Comparison of ENCODE assay signal across 11 cellular contexts in the genomic region with DNA sequence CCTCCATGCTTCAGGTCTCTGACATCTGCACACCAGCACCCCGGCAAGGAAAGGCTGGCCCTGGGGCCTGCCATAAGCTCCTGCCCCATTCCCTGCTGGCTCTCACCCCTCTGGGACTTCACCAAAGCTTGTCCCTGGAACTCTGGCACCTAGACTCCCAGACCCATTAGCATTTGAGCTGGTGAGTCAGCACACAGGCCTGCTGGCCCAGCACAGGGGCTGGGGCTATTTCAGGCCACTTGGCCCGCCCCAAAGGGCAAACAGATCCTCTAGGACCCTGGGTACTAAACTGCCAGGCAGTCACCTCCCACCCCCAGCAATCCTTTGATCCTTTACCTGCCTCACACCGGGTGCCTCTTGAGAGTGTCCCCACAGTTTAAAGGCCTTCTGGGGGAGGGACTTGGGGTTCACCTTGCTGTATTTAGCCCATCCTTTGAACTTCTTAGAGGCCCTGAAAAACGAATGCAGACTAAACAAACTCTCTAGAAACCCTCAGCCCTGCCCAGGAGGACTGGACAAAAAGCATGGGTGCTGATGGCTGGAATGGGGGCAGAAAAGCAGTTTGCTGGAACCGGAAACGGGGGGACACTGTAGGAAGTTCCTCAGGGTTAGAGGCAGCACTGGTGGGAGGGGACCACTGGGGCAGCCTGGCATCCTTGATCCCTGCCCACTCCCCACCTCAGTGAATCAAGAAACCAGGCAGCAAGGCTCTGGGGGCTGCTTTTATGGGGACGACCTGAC. TPM values are rescaled to one million over a fixed set of nuclear protein-coding genes. Genes with fewer than 3 reads are reported as not detected.
DNase-seq lines count a peak whose midpoint lies in the region; ATAC-seq, FAIRE-seq and TF ChIP-seq lines count a peak whose summit lies in the region.
"Had no signal": no experiment of that assay in that cellular context is flagged by ENCODE, and none has a peak within 500 bp of the region (broad histone marks: within the 10 kb centered on the region; RNA-seq: fewer than 3 reads in every experiment).

No MANE protein-coding gene starts in this region.

- no peaks in the 10 kb centered on the region for H3K4me1 ChIP-seq in HEK293 (ENCODE audit: control insufficient read depth, insufficient read depth, low read length)
- peaks cover 6% of the 10 kb centered on the region; the same call in 1 of the 2 replicates for H3K4me1 ChIP-seq in GM12878 (ENCODE audit: control insufficient read depth, insufficient read depth, low read length)
- peaks cover 0 to 56% (median 49%) of the 10 kb centered on the region in 4 donors for H3K4me1 ChIP-seq in tibial artery

- TF ChIP-seq EP300 in GM12878 (IDR thresholded peaks at IDR 0.05; ENCODE audit: borderline replicate concordance in 1 of 2, control insufficient read depth in 1 of 2, low read depth in 2 of 2, low read length in 2 of 2), result no peak

- no peak for DNase-seq in GM12878 (ENCODE audit: low read depth, low spot score)
- DNase-seq in left colon, result peak in 1 of 2 donors; percentile 26
- peak; percentile 58 to 91 for DNase-seq in tibial artery
- no peak for DNase-seq in NCI-H187 treated with DMSO at 0.1 percent for 48 hours (lab: John Stamatoyannopoulos, UW)
- DNase-seq in ureter (ENCODE audit: low spot score), result no peak
- DNase-seq in central memory CD4-positive, alpha-beta T cell, result no peak
- DNase-seq: OCI-M1; stimulated activated naive CD8-positive, alpha-beta T cell treated with anti-CD3 and anti-CD28 coated beads, Interleukin-15, Interleukin-2, amounts not matched to agents 100 U/mL and 50 U/mL, for 24 hours had no signal

- ATAC-seq in GM12878, result no peak
- ATAC-seq in left colon, result peak; percentile 6
- no peak for ATAC-seq in HG02759 (IDR thresholded peaks at IDR 0.05; ENCODE audit: unreplicated experiment)
- ATAC-seq: stimulated activated naive CD8-positive, alpha-beta T cell treated with anti-CD3 and anti-CD28 coated beads, Interleukin-15, Interleukin-2, amounts not matched to agents 100 U/mL and 50 U/mL, for 24 hours had no signal

- H3K36me3 ChIP-seq in HEK293 (ENCODE audit: control insufficient read depth in 2 of 2, insufficient read depth in 1 of 2, low read length in 2 of 2) (peaks cover 10 to 50% of the 10 kb centered on the region in 2 experiments), GM12878 (ENCODE audit: control insufficient read depth in 2 of 2, insufficient read depth in 2 of 2, low read length in 1 of 2) (peaks cover 20 to 36% of the 10 kb centered on the region in 2 experiments; a peak in 3 of 4 replicates), tibial artery (peaks cover 9 to 42% (median 37%) of the 10 kb centered on the region in 3 donors)

- no TSS peak for BruUV-seq in GM12878 (replicated peaks; lab: Mats Ljungman, UMichigan)

- no peak overlapping the region for H2AFZ ChIP-seq in GM12878 (ENCODE audit: control insufficient read depth, low read depth, low read length)

- H3K79me2 ChIP-seq in GM12878 (ENCODE audit: control insufficient read depth, insufficient read depth, low read length), result no peaks in the 10 kb centered on the region

- 73% methylated on average over 7 of the region's 7 CpGs for WGBS in GM12878 (ENCODE audit: insufficient coverage, insufficient replicate concordance, low lambda C conversion rate, missing lambda C conversion rate)

- H3K27me3 ChIP-seq in GM12878 (replicated peaks in 1 of 2; ENCODE audit: control insufficient read depth in 2 of 2, insufficient read depth in 2 of 2, low read length in 1 of 2) (peaks cover 4 to 8% of the 10 kb centered on the region in 2 experiments), tibial artery (peaks cover 0 to 4% of the 10 kb centered on the region in 2 donors)

- no peak for TF ChIP-seq RAD21 in GM12878 (IDR thresholded peaks at IDR 0.05; ENCODE audit: insufficient read depth, low read depth, low read length)

- no peak overlapping the region for H3K4me2 ChIP-seq in GM12878 (ENCODE audit: control insufficient read depth, insufficient read depth)

- POLR2A ChIA-PET in HEK293 (lab: Yijun Ruan, JAX) (no interaction called here), GM12878 (lab: Charles Lee) (interaction anchor here (1.6 kb wide), 1 partner anchor 29 kb away, joined by 5 read pairs; no protein-coding TSS in a partner anchor)

- TF ChIP-seq CTCF in HEK293 (tag by site-specific recombination; IDR thresholded peaks at IDR 0.05) (no peak), GM12878 (IDR thresholded peaks at IDR 0.05 in 2 of 3, conservative IDR thresholded peaks at IDR 0.05 in 1 of 3; ENCODE audit: control insufficient read depth in 2 of 3, extremely low read depth in 1 of 3, insufficient read depth in 1 of 3, low read depth in 3 of 3, low read length in 3 of 3) (no peak), tibial artery (IDR thresholded peaks at IDR 0.05) (no peak)

- H3K9ac ChIP-seq in GM12878 (ENCODE audit: control insufficient read depth, insufficient read depth, low read length), result no peak overlapping the region

- TF ChIP-seq POLR2A in GM12878 (IDR thresholded peaks at IDR 0.05; ENCODE audit: low read depth, low read length), result peak; percentile 59; the same call in 1 of the 2 replicates

- H3K9me3 ChIP-seq in HEK293 (ENCODE audit: control insufficient read depth, insufficient read depth, low read depth, low read length), result no peaks in the 10 kb centered on the region
- H3K9me3 ChIP-seq in GM12878 (replicated peaks; ENCODE audit: control insufficient read depth, insufficient read depth, low read length), result no peaks in the 10 kb centered on the region
- H3K9me3 ChIP-seq in tibial artery, result no peaks in the 10 kb centered on the region

- RAD21 ChIA-PET in GM12878 (lab: Charles Lee; ENCODE audit: unreplicated experiment), result no interaction called here

- in situ Hi-C loops in GM12878 (cut with MboI), result no loop called here

- H3K4me3 ChIP-seq in HEK293 (ENCODE audit: low read depth, low read length), result no peak overlapping the region
- no peak overlapping the region for H3K4me3 ChIP-seq in GM12878
- H3K4me3 ChIP-seq in tibial artery, result no peak overlapping the region

- intact Hi-C loops in GM12878 (cut with micrococcal nuclease; ENCODE audit: unreplicated experiment), result no loop called here
- intact Hi-C loops in left colon (cut with DNase I, micrococcal nuclease), result no loop called here
- intact Hi-C loops in tibial artery (cut with DNase I; ENCODE audit: low total_unique reads), result no loop called here

- CTCF ChIA-PET in HEK293 (lab: Yijun Ruan, JAX), result interaction anchor here (1.0 to 3.1 kb wide), 5 partner anchors 10 to 38 kb away, joined by 3 to 15 read pairs (median 4); a partner anchor contains a TSS
- CTCF ChIA-PET in GM12878 (lab: Yijun Ruan, JAX), result interaction anchor here (0.6 to 3.1 kb wide), 5 partner anchors 13 to 102 kb away, joined by 3 to 21 read pairs (median 5); a partner anchor contains a TSS

- FAIRE-seq in GM12878 (lab: Jason Lieb, UNC), result no peak

- SMC1A ChIA-PET in GM12878 (lab: Charles Lee; ENCODE audit: uncharacterized antibody, unreplicated experiment), result no interaction called here

- peaks cover 8% of the 10 kb centered on the region; the same call in 1 of the 2 replicates for H4K20me1 ChIP-seq in GM12878 (ENCODE audit: control insufficient read depth, insufficient read depth)

- no peak overlapping the region for H3K27ac ChIP-seq in HEK293 (ENCODE audit: extremely low read depth, low read depth, low read length)
- H3K27ac ChIP-seq in GM12878 (ENCODE audit: control insufficient read depth, insufficient read depth), result no peak overlapping the region
- peak overlapping the region; percentile 78 to 87 for H3K27ac ChIP-seq in tibial artery

RNA-seq across cellular contexts. Expression of a gene that starts 3.2 kb away (rescaled TPM):
- 2.6 and 4.3 TPM in 2 replicates for total RNA-seq in GM12878 (2013; cell fraction: nucleolus; rRNA removed)
- 0.17 and 0.22 TPM in 2 replicates for total RNA-seq in GM12878 (2014; rRNA removed)
- total RNA-seq in GM12878 (2014; rRNA removed; fragmentation: Illumina TruSeq; extraction: Trizol), result 0.22 and 0.74 TPM in 2 replicates
- total RNA-seq in GM12878 (2021), result 1.3 and 1.7 TPM in 2 replicates
- polyA plus RNA-seq in GM12878 (2011; ENCODE audit: low read depth), result 0.58 TPM
- polyA plus RNA-seq in GM12878 (2011; rRNA removed), result 0.32 and 1.3 TPM in 2 replicates
- 0.51 and 1.2 TPM in 2 replicates for polyA plus RNA-seq in GM12878 (2011; cell fraction: cytosol; rRNA removed)
- 8.0 and 8.3 TPM in 2 replicates for polyA plus RNA-seq in GM12878 (2011; cell fraction: nucleus; rRNA removed)
- 0.45 and 0.66 TPM in 2 replicates for polyA plus RNA-seq in GM12878 (2012)
- 0.19 and 0.25 TPM in 2 replicates for polyA plus RNA-seq in GM12878 (2014; fragmentation: Illumina TruSeq; extraction: Trizol)
- polyA plus RNA-seq in GM12878 (2014; fragmentation: Nextera tagmentation; extraction: Ambion mirVana), result not detected
- 0.51 and 1.4 TPM in 2 replicates for polyA plus RNA-seq in GM12878 (2014; rRNA removed)
- under 1 TPM in 1 of 2 experiments, not detected in 1; 0.06 TPM for polyA plus RNA-seq in GM12878 (2016; fragmentation: Nextera tagmentation; extraction: Ambion mirVana)
- polyA minus RNA-seq in GM12878 (2011; rRNA and poly(A)+ RNA removed), result 0.59 and 2.0 TPM in 2 replicates
- 0.73 TPM in 1 of 2 replicates, not detected in the other for polyA minus RNA-seq in GM12878 (2011; cell fraction: cytosol; rRNA and poly(A)+ RNA removed)
- 1.1 and 1.8 TPM in 2 replicates for polyA minus RNA-seq in GM12878 (2011; cell fraction: nucleus; rRNA and poly(A)+ RNA removed)
- total RNA-seq in left colon, result under 1 TPM; 0.70 to 0.92 TPM
- total RNA-seq in ureter, result 5.5 TPM

RNA-seq across cellular contexts. Expression of a gene that starts 17.3 kb away (rescaled TPM):
- 55.7 and 68.4 TPM in 2 replicates for total RNA-seq in GM12878 (2013; cell fraction: nucleolus; rRNA removed)
- total RNA-seq in GM12878 (2014; rRNA removed) (59.9 and 62.9 TPM in 2 replicates), GM12878 (2014; rRNA removed; fragmentation: Illumina TruSeq; extraction: Trizol) (35.9 and 39.6 TPM in 2 replicates), GM12878 (2021) (103 and 107 TPM in 2 replicates), left colon (10 to 100 TPM; 30.6 to 34.3 TPM), ureter (38.4 TPM)
- polyA plus RNA-seq in GM12878 (2011; ENCODE audit: low read depth), result 21.7 TPM
- polyA plus RNA-seq in GM12878 (2011; rRNA removed) (30.2 and 44.4 TPM in 2 replicates), GM12878 (2014; fragmentation: Illumina TruSeq; extraction: Trizol) (17.9 and 35.4 TPM in 2 replicates), GM12878 (2014; fragmentation: Nextera tagmentation; extraction: Ambion mirVana) (under 1 TPM; 0.20 to 0.45 TPM), GM12878 (2014; rRNA removed) (52.0 and 58.7 TPM in 2 replicates), GM12878 (2016; fragmentation: Nextera tagmentation; extraction: Ambion mirVana) (1 to 10 TPM; 1.8 to 2.3 TPM)
- polyA plus RNA-seq in GM12878 (2011; cell fraction: cytosol; rRNA removed), result 39.3 and 43.6 TPM in 2 replicates
- polyA plus RNA-seq in GM12878 (2011; cell fraction: nucleus; rRNA removed), result 75.0 and 144 TPM in 2 replicates
- 54.8 and 64.1 TPM in 2 replicates for polyA plus RNA-seq in GM12878 (2012)
- polyA minus RNA-seq in GM12878 (2011; rRNA and poly(A)+ RNA removed), result 38.4 and 59.7 TPM in 2 replicates
- 36.3 and 36.8 TPM in 2 replicates for polyA minus RNA-seq in GM12878 (2011; cell fraction: cytosol; rRNA and poly(A)+ RNA removed)
- 12.3 and 46.2 TPM in 2 replicates for polyA minus RNA-seq in GM12878 (2011; cell fraction: nucleus; rRNA and poly(A)+ RNA removed)

RNA-seq across cellular contexts. Expression of a gene that starts 32.6 kb away (rescaled TPM):
- 1.9 and 2.9 TPM in 2 replicates for total RNA-seq in GM12878 (2013; cell fraction: nucleolus; rRNA removed)
- 0.11 and 0.68 TPM in 2 replicates for total RNA-seq in GM12878 (2014; rRNA removed)
- total RNA-seq in GM12878 (2014; rRNA removed; fragmentation: Illumina TruSeq; extraction: Trizol), result 0.27 TPM in 1 of 2 replicates, not detected in the other
- total RNA-seq in GM12878 (2021), result 0.51 and 0.56 TPM in 2 replicates
- polyA plus RNA-seq in GM12878 (2011; ENCODE audit: low read depth), result 0.52 TPM
- 0.24 and 0.81 TPM in 2 replicates for polyA plus RNA-seq in GM12878 (2011; rRNA removed)
- polyA plus RNA-seq in GM12878 (2011; cell fraction: cytosol; rRNA removed), result 0.54 and 1.2 TPM in 2 replicates
- polyA plus RNA-seq in GM12878 (2011; cell fraction: nucleus; rRNA removed), result 3.6 and 4.5 TPM in 2 replicates
- polyA plus RNA-seq in GM12878 (2012), result 1.2 and 1.9 TPM in 2 replicates
- polyA plus RNA-seq in GM12878 (2014; fragmentation: Illumina TruSeq; extraction: Trizol), result 0.24 TPM in 1 of 2 replicates, not detected in the other
- under 1 TPM in 1 of 2 experiments, not detected in 1; 0.13 TPM for polyA plus RNA-seq in GM12878 (2014; fragmentation: Nextera tagmentation; extraction: Ambion mirVana)
- polyA plus RNA-seq in GM12878 (2014; rRNA removed), result 0.25 and 2.2 TPM in 2 replicates
- under 1 TPM in 1 of 2 experiments, not detected in 1; 0.50 TPM for polyA plus RNA-seq in GM12878 (2016; fragmentation: Nextera tagmentation; extraction: Ambion mirVana)
- polyA minus RNA-seq in GM12878 (2011; rRNA and poly(A)+ RNA removed), result 0.29 and 1.1 TPM in 2 replicates
- not detected in 2 replicates for polyA minus RNA-seq in GM12878 (2011; cell fraction: cytosol; rRNA and poly(A)+ RNA removed)
- polyA minus RNA-seq in GM12878 (2011; cell fraction: nucleus; rRNA and poly(A)+ RNA removed), result 0.36 TPM in 1 of 2 replicates, not detected in the other
- total RNA-seq in left colon, result 1 to 10 TPM in 1 of 2 donors, under 1 TPM in 1; 0.31 to 4.7 TPM
- 16.9 TPM for total RNA-seq in ureter
- total RNA-seq: glomerular endothelial cell had no signal

RNA-seq across cellular contexts. Expression of a gene that starts 38.0 kb away (rescaled TPM):
- total RNA-seq in GM12878 (2013; cell fraction: nucleolus; rRNA removed), result 16.9 and 18.0 TPM in 2 replicates
- total RNA-seq in GM12878 (2014; rRNA removed) (9.7 and 12.3 TPM in 2 replicates), GM12878 (2014; rRNA removed; fragmentation: Illumina TruSeq; extraction: Trizol) (6.5 and 8.6 TPM in 2 replicates), GM12878 (2021) (14.2 and 16.1 TPM in 2 replicates), left colon (10 to 100 TPM; 59.5 to 71.4 TPM), ureter (25.7 TPM)
- 4.5 TPM for polyA plus RNA-seq in GM12878 (2011; ENCODE audit: low read depth)
- polyA plus RNA-seq in GM12878 (2011; rRNA removed) (8.8 and 22.6 TPM in 2 replicates), GM12878 (2014; fragmentation: Illumina TruSeq; extraction: Trizol) (9.8 and 12.3 TPM in 2 replicates), GM12878 (2014; fragmentation: Nextera tagmentation; extraction: Ambion mirVana) (1 to 10 TPM in 1 of 2 experiments, under 1 TPM in 1; 0.98 to 1.2 TPM), GM12878 (2014; rRNA removed) (9.6 and 16.0 TPM in 2 replicates), GM12878 (2016; fragmentation: Nextera tagmentation; extraction: Ambion mirVana) (10 to 100 TPM; 17.5 to 20.2 TPM)
- polyA plus RNA-seq in GM12878 (2011; cell fraction: cytosol; rRNA removed), result 33.3 and 38.8 TPM in 2 replicates
- polyA plus RNA-seq in GM12878 (2011; cell fraction: nucleus; rRNA removed), result 92.2 and 108 TPM in 2 replicates
- 9.1 and 10.7 TPM in 2 replicates for polyA plus RNA-seq in GM12878 (2012)
- 22.7 and 37.5 TPM in 2 replicates for polyA minus RNA-seq in GM12878 (2011; rRNA and poly(A)+ RNA removed)
- polyA minus RNA-seq in GM12878 (2011; cell fraction: cytosol; rRNA and poly(A)+ RNA removed), result 9.5 and 15.8 TPM in 2 replicates
- polyA minus RNA-seq in GM12878 (2011; cell fraction: nucleus; rRNA and poly(A)+ RNA removed), result 16.0 and 35.1 TPM in 2 replicates

Comparison
In these comparisons a context has a peak if more than half of its experiments do, and no peak if none do; other contexts are left out.
1. H3K27ac ChIP-seq: peak in tibial artery (2 of 2); none in HEK293 (single experiment) and GM12878 (single experiment).
2. DNase-seq: peak in tibial artery (2 of 2); none in GM12878 (single experiment), NCI-H187 treated with DMSO at 0.1 percent for 48 hours (single experiment), ureter (single experiment) and central memory CD4-positive, alpha-beta T cell (single experiment).